1 cellular context compared by ENCODE assay signal in genomic region chr11:72787262-72788104, GRCh38.
TF ChIP-seq lines count a peak whose summit lies in the region.

No MANE protein-coding gene starts in this region.

TF ChIP-seq in K562, 482 proteins besides CTCF, POLR2A, EP300 and RAD21 (continued from another document and continues in another):
- TF ChIP-seq TFE3 (CRISPR knock-in tag; IDR thresholded peaks at IDR 0.05) = no peak
- TF ChIP-seq SRSF1 (IDR thresholded peaks at IDR 0.05; ENCODE audit: low read depth, low read length) = no peak
- TF ChIP-seq ZNF668 (CRISPR knock-in tag; IDR thresholded peaks at IDR 0.05) = no peak
- TF ChIP-seq JUN (IDR thresholded peaks at IDR 0.05; ENCODE audit: borderline replicate concordance, low read depth, low read length) = no peak
- no peak for TF ChIP-seq JUN (CRISPR knock-in tag; IDR thresholded peaks at IDR 0.05; ENCODE audit: borderline replicate concordance)
- 0 out of 2 replicates have a peak, but pooled peaks have one; percentile 5 for TF ChIP-seq EP400 (IDR thresholded peaks at IDR 0.05)
- no peak for TF ChIP-seq NELFE (IDR thresholded peaks at IDR 0.05; ENCODE audit: insufficient read depth, insufficient read length)
- TF ChIP-seq RREB1 (CRISPR knock-in tag; IDR thresholded peaks at IDR 0.05) = no peak
- TF ChIP-seq CBFA2T2 (conservative IDR thresholded peaks at IDR 0.05) = no peak
- TF ChIP-seq DEAF1 (CRISPR knock-in tag; IDR thresholded peaks at IDR 0.05) = no peak
- no peak for TF ChIP-seq ZC3H8 (IDR thresholded peaks at IDR 0.05)
- TF ChIP-seq TBL1XR1 (IDR thresholded peaks at IDR 0.05; ENCODE audit: low read length in 2 of 2) = no peak
- no peak for TF ChIP-seq SNRNP70 (optimal IDR thresholded peaks at IDR 0.05; ENCODE audit: low read depth, low read length)
- no peak for TF ChIP-seq NCOR1 (IDR thresholded peaks at IDR 0.05)
- TF ChIP-seq ARID1B (IDR thresholded peaks at IDR 0.05) = 0 out of 2 replicates have a peak, but pooled peaks have one; percentile 23
- peak; percentile 60; the same call in 1 of the 2 replicates for TF ChIP-seq DMBX1 (CRISPR knock-in tag; IDR thresholded peaks at IDR 0.05; ENCODE audit: borderline replicate concordance)
- no peak for TF ChIP-seq RBM25 (IDR thresholded peaks at IDR 0.05; ENCODE audit: low read depth, low read length, severe bottlenecking)
- no peak for TF ChIP-seq ZNF121 (CRISPR knock-in tag; conservative IDR thresholded peaks at IDR 0.05)
- no peak for TF ChIP-seq RBM34 (IDR thresholded peaks at IDR 0.05; ENCODE audit: borderline replicate concordance, insufficient read depth, low read length)
- TF ChIP-seq ZKSCAN8 (CRISPR knock-in tag; IDR thresholded peaks at IDR 0.05) = peak; percentile 58; the same call in 1 of the 2 replicates
- TF ChIP-seq TARDBP (IDR thresholded peaks at IDR 0.05) = no peak
- TF ChIP-seq KLF1 (tag; IDR thresholded peaks at IDR 0.05) = no peak
- peak; percentile 76 for TF ChIP-seq ZEB2 (IDR thresholded peaks at IDR 0.05)
- peak; percentile 90 for TF ChIP-seq PRDM10 (IDR thresholded peaks at IDR 0.05; ENCODE audit: partially characterized antibody)
- TF ChIP-seq HDAC8 (tag; IDR thresholded peaks at IDR 0.05) = 0 out of 2 replicates have a peak, but pooled peaks have one; percentile 28
- TF ChIP-seq BMI1 (IDR thresholded peaks at IDR 0.05; ENCODE audit: low read length) = no peak
- TF ChIP-seq ZBTB7A (IDR thresholded peaks at IDR 0.05; ENCODE audit: borderline replicate concordance, control insufficient read depth, low read depth, low read length) = peak; percentile 24; the same call in 1 of the 2 replicates
- TF ChIP-seq CTBP1 (IDR thresholded peaks at IDR 0.05; ENCODE audit: borderline replicate concordance) = peak; percentile 60; the same call in 1 of the 2 replicates
- no peak for TF ChIP-seq EHMT2 (IDR thresholded peaks at IDR 0.05)
- TF ChIP-seq NCOA1 (IDR thresholded peaks at IDR 0.05; ENCODE audit: low read depth) = no peak
- no peak for TF ChIP-seq CHD2 (IDR thresholded peaks at IDR 0.05; ENCODE audit: low read depth, low read length)
- TF ChIP-seq ZNF639 (CRISPR knock-in tag; conservative IDR thresholded peaks at IDR 0.05 in 1 of 2, IDR thresholded peaks at IDR 0.05 in 1 of 2) = 0 out of 4 replicates have a peak, but pooled peaks of 1 of the 2 experiments have one; percentile 13
- no peak for TF ChIP-seq PRPF4 (IDR thresholded peaks at IDR 0.05; ENCODE audit: insufficient read depth, low read depth, low read length, poor library complexity, severe bottlenecking)
- no peak for TF ChIP-seq SMAD3 (CRISPR knock-in tag; conservative IDR thresholded peaks at IDR 0.05)
- TF ChIP-seq BCOR (IDR thresholded peaks at IDR 0.05) = no peak
- TF ChIP-seq CREB3L1 (IDR thresholded peaks at IDR 0.05; ENCODE audit: borderline replicate concordance, low read depth) = no peak
- TF ChIP-seq SIN3A (IDR thresholded peaks at IDR 0.05; ENCODE audit: borderline replicate concordance in 2 of 2, control insufficient read depth in 1 of 2, low read depth in 2 of 2, low read length in 2 of 2) = no peak
- no peak for TF ChIP-seq MEF2A (IDR thresholded peaks at IDR 0.05; ENCODE audit: control insufficient read depth, low read depth, low read length)
- TF ChIP-seq NFRKB (IDR thresholded peaks at IDR 0.05; ENCODE audit: low read depth) = peak; percentile 55; the same call in 1 of the 2 replicates
- TF ChIP-seq ZNF551 (CRISPR knock-in tag; IDR thresholded peaks at IDR 0.05) = no peak
- TF ChIP-seq SAFB (IDR thresholded peaks at IDR 0.05; ENCODE audit: borderline replicate concordance, low read depth, low read length) = no peak
- no peak for TF ChIP-seq ZNF609 (CRISPR knock-in tag; IDR thresholded peaks at IDR 0.05; ENCODE audit: borderline replicate concordance)
- no peak for TF ChIP-seq ZNF184 (CRISPR knock-in tag; IDR thresholded peaks at IDR 0.05)
